ENCODE assay signal across 9 cellular contexts in the genomic region with DNA sequence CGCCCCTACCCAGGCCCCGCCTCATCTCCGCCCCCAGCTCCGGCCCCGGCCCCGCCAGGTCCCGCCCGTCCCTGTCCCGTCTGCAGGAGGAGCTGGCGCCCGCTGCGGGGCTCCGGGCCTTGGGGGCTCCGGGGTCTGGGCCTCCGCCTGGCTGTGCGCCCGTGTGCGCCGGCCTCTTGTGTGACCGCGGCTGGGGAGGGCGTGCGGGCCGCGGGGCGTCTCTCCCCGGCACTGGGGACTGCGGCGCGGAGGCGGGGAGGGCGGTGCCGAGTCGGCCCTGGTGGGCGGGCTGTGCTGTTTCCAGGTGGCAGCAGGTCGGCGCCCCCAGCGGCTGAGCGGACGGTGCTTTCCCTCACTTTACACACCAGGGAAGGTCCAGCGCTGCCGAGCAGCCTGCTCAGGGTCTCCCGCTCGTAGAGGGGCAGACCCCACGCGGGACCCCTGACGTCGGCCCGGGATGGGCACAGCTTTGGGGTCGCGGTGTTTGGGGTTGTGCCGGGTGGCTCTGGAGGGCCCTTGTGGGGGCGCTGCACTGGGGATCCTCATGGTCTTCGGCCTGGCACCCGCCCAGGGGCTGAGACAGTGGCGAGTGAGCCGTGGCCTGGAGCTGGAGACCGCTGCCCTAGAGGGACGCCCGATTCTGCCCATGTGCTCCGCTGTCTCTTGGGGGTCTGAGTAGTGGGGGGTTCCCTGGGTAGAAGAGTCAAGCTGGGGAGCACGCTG. TPM values are rescaled to one million over a fixed set of nuclear protein-coding genes. Genes with fewer than 3 reads are reported as not detected.
DNase-seq lines count a peak whose midpoint lies in the region; ATAC-seq, FAIRE-seq and TF ChIP-seq lines count a peak whose summit lies in the region.
"Had no signal": no experiment of that assay in that cellular context is flagged by ENCODE, and none has a peak within 500 bp of the region (broad histone marks: within the 10 kb centered on the region; RNA-seq: fewer than 3 reads in every experiment).

No MANE protein-coding gene starts in this region.

- peak; percentile 60 to 76 (median 73) for TF ChIP-seq CTCF in H1 (IDR thresholded peaks at IDR 0.05; ENCODE audit: control extremely low read depth in 1 of 3, insufficient read depth in 1 of 3, low read depth in 1 of 3, low read length in 3 of 3)

- ATAC-seq in GM19438 (IDR thresholded peaks at IDR 0.05; ENCODE audit: low read depth, unreplicated experiment) (peak; percentile 70), HG03558 (IDR thresholded peaks at IDR 0.05; ENCODE audit: extremely low read depth, unreplicated experiment) (peak; percentile 40)

- H3K4me3 ChIP-seq in CD8-positive, alpha-beta memory T cell (ENCODE audit: low read length): peak overlapping the region; percentile 68
- peak overlapping the region; percentile 68 to 95 (median 78) for H3K4me3 ChIP-seq in H1 (ENCODE audit: extremely low read depth in 1 of 4, insufficient read depth in 2 of 4, low read depth in 3 of 4, low read length in 4 of 4)

- H3K4me3 Mint-ChIP-seq in CD8-positive, alpha-beta memory T cell: peak overlapping the region; percentile 78 to 88 (median 84)

- TF ChIP-seq RAD21 in H1 (IDR thresholded peaks at IDR 0.05 in 1 of 2, conservative IDR thresholded peaks at IDR 0.05 in 1 of 2; ENCODE audit: low read depth in 2 of 2, low read length in 2 of 2): peak; percentile 1 to 13; a peak in 1 of 4 replicates

- CTCF ChIA-PET in CD8-positive, alpha-beta memory T cell (lab: Charles Lee): interaction anchor here (0.7 to 4.0 kb wide), 15 partner anchors 10 to 176 kb away, joined by 3 to 30 read pairs (median 3); partner anchors contain the start of genes D2HGDH and DTYMK
- CTCF ChIA-PET in H1 (lab: Charles Lee; ENCODE audit: partially characterized antibody): interaction anchor here (0.6 to 2.6 kb wide), 16 partner anchors 10 to 925 kb away, joined by 3 to 11 read pairs (median 4); partner anchors contain the start of genes D2HGDH and DTYMK

- peaks cover 7% of the 10 kb centered on the region for H3K4me1 ChIP-seq in CD8-positive, alpha-beta memory T cell (ENCODE audit: insufficient read depth, low read length)
- H3K4me1 ChIP-seq in H1 (replicated peaks in 1 of 4; ENCODE audit: control insufficient read depth in 3 of 4, insufficient read depth in 4 of 4, low read length in 3 of 4): peaks cover 0 to 5% (median 3%) of the 10 kb centered on the region in 4 experiments; a peak in 4 of 7 replicates

- H2AK5ac ChIP-seq in H1 (ENCODE audit: low read depth, low read length): no peak overlapping the region

- no peak overlapping the region for H3K4ac ChIP-seq in H1 (replicated peaks; ENCODE audit: insufficient read length, low read depth, low read length)

- no peak overlapping the region for H2BK5ac ChIP-seq in H1 (ENCODE audit: low read depth, low read length)

- DNase-seq in CD8-positive, alpha-beta memory T cell: peak; percentile 85 to 94 (median 91)
- DNase-seq in NCI-H774 (lab: John Stamatoyannopoulos, UW) (peak; percentile 81), H1 (ENCODE audit: low read depth in 1 of 2, low spot score in 2 of 2) (peak; percentile 57 to 90), midbrain (lab: John Stamatoyannopoulos, UW) (peak; percentile 90)
- peak; percentile 96 for DNase-seq in activated CD8-positive, alpha-beta memory T cell treated with anti-CD3 and anti-CD28 coated beads for 24 hours
- peak; percentile 87 to 90 for DNase-seq in stimulated activated CD8-positive, alpha-beta memory T cell treated with anti-CD3 and anti-CD28 coated beads, Interleukin-2, amount 100 ng/mL, for 48 hours (ENCODE audit: low read depth in 2 of 2)

- H3K56ac ChIP-seq in H1 (replicated peaks; ENCODE audit: insufficient read length, low read depth, low read length): no peak overlapping the region

- no peaks in the 10 kb centered on the region for H3K27me3 ChIP-seq in CD8-positive, alpha-beta memory T cell (ENCODE audit: insufficient read depth, low read length, poor library complexity, severe bottlenecking)
- no peaks in the 10 kb centered on the region for H3K27me3 ChIP-seq in H1 (replicated peaks in 1 of 4; ENCODE audit: control insufficient read depth in 3 of 4, extremely low read depth in 1 of 4, insufficient read depth in 3 of 4, low read length in 3 of 4)

- H3K27ac Mint-ChIP-seq in CD8-positive, alpha-beta memory T cell: peak overlapping the region; percentile 65 to 97 (median 86)

- peak overlapping the region; percentile 32 for H3K18ac ChIP-seq in H1 (ENCODE audit: extremely low read depth, low read length)

- no peak overlapping the region for H4K91ac ChIP-seq in H1 (replicated peaks; ENCODE audit: insufficient read length, low read length)

- no peak overlapping the region for H2BK20ac ChIP-seq in H1 (ENCODE audit: low read length)

- no peak overlapping the region for H3K14ac ChIP-seq in H1 (ENCODE audit: insufficient read length)

- POLR2A ChIA-PET in CD8-positive, alpha-beta memory T cell (lab: Charles Lee): interaction anchor here (1.5 to 5.9 kb wide), 9 partner anchors 15 to 601 kb away, joined by 3 to 50 read pairs (median 7); partner anchors contain the start of genes ATG4B, D2HGDH, DTYMK and HDLBP
- POLR2A ChIA-PET in H1 (lab: Charles Lee; ENCODE audit: partially characterized antibody): interaction anchor here (0.6 to 11.2 kb wide), 22 partner anchors 8 to 372 kb away, joined by 3 to 265 read pairs (median 4); partner anchors contain the start of genes D2HGDH, DTYMK and NEU4

- H3K4me1 Mint-ChIP-seq in CD8-positive, alpha-beta memory T cell: peaks cover 14 to 26% (median 20%) of the 10 kb centered on the region in 3 donors

- no peak overlapping the region for H2BK120ac ChIP-seq in H1 (replicated peaks; ENCODE audit: low read depth, low read length)

- H3K36me3 ChIP-seq in CD8-positive, alpha-beta memory T cell (ENCODE audit: insufficient read depth, low read length): peaks cover 13% of the 10 kb centered on the region
- H3K36me3 ChIP-seq in H1 (ENCODE audit: control insufficient read depth in 2 of 4, insufficient read depth in 4 of 4, low read length in 3 of 4): peaks cover 9 to 23% (median 18%) of the 10 kb centered on the region in 4 experiments

- no peak for TF ChIP-seq EP300 in H1 (IDR thresholded peaks at IDR 0.05; ENCODE audit: borderline replicate concordance in 1 of 2, low read depth in 2 of 2, low read length in 2 of 2)

- H3K9me3 ChIP-seq in CD8-positive, alpha-beta memory T cell (ENCODE audit: low read length): no peaks in the 10 kb centered on the region
- no peaks in the 10 kb centered on the region for H3K9me3 ChIP-seq in H1 (ENCODE audit: insufficient read depth in 2 of 2, low read depth in 1 of 2, low read length in 1 of 2)

- peak overlapping the region; percentile 38; the same call in 1 of the 2 replicates for H4K8ac ChIP-seq in H1 (ENCODE audit: extremely low read depth, insufficient read depth, low read length)

- H4K20me1 ChIP-seq in H1 (replicated peaks in 1 of 2; ENCODE audit: control insufficient read depth in 1 of 2, insufficient read depth in 2 of 2, low read length in 2 of 2): peaks cover 4 to 8% of the 10 kb centered on the region in 2 experiments

- H3K36me3 Mint-ChIP-seq in CD8-positive, alpha-beta memory T cell: peaks cover 12 to 29% (median 16%) of the 10 kb centered on the region in 3 donors

- H3K23me2 ChIP-seq in H1 (ENCODE audit: low read depth, low read length): peaks cover 2% of the 10 kb centered on the region; the same call in 1 of the 2 replicates

- peak overlapping the region; percentile 65 for H3K27ac ChIP-seq in CD8-positive, alpha-beta memory T cell (ENCODE audit: low read depth, low read length)
- no peak overlapping the region for H3K27ac ChIP-seq in H1 (ENCODE audit: low read depth, low read length)

- no peaks in the 10 kb centered on the region for H3K27me3 Mint-ChIP-seq in CD8-positive, alpha-beta memory T cell

- no peak overlapping the region for H3K23ac ChIP-seq in H1 (ENCODE audit: insufficient read length)

- no peaks in the 10 kb centered on the region for H3K9me3 Mint-ChIP-seq in CD8-positive, alpha-beta memory T cell

- H3K9ac ChIP-seq in H1 (replicated peaks in 1 of 4; ENCODE audit: extremely low read depth in 1 of 4, low read depth in 3 of 4, low read length in 3 of 4): peak overlapping the region in 2 of 4 experiments; percentile 51 to 57; a peak in 5 of 7 replicates

- peak overlapping the region; percentile 63 to 79 for H3K4me2 ChIP-seq in H1 (ENCODE audit: insufficient read depth in 1 of 2, low read depth in 2 of 2, low read length in 2 of 2)

- H4K5ac ChIP-seq in H1 (ENCODE audit: insufficient read length, low read depth, low read length): no peak overlapping the region

- TF ChIP-seq POLR2A in H1 (IDR thresholded peaks at IDR 0.05; ENCODE audit: control extremely low read depth in 1 of 2, low read depth in 2 of 2, low read length in 2 of 2): no peak; a peak in 1 of 3 replicates

- no peak for FAIRE-seq in H1 (lab: Jason Lieb, UNC)
- FAIRE-seq: islet of Langerhans had no signal

- WGBS in H1 (ENCODE audit: extremely low coverage in 1 of 2, insufficient coverage in 1 of 2, insufficient read length in 1 of 2, insufficient replicate concordance in 2 of 2, low coverage in 1 of 2, low lambda C conversion rate in 2 of 2, missing lambda C conversion rate in 1 of 2), 2 experiments: 5% methylated on average over 35 of the region's 62 CpGs; no CpG with 5 or more reads in 1 of the 2 experiments

- H2BK15ac ChIP-seq in H1 (ENCODE audit: low read length): no peak overlapping the region

- peaks cover 5% of the 10 kb centered on the region; the same call in 1 of the 2 replicates for H3K79me1 ChIP-seq in H1 (ENCODE audit: low read depth, low read length)

- H2AFZ ChIP-seq in H1 (ENCODE audit: low read length): no peak overlapping the region

- no peak overlapping the region for H2BK12ac ChIP-seq in H1 (ENCODE audit: low read depth, low read length)

- peaks cover 5 to 19% of the 10 kb centered on the region in 2 experiments; a peak in 3 of 4 replicates for H3K79me2 ChIP-seq in H1 (ENCODE audit: control insufficient read depth in 1 of 2, insufficient read depth in 2 of 2, low read length in 2 of 2)

RNA-seq across cellular contexts. Expression of gene ING5, which starts 0.7 kb away (rescaled TPM):
- total RNA-seq in CD8-positive, alpha-beta memory T cell: 10 to 100 TPM; 44.4 to 48.4 TPM
- 19.5 TPM for polyA plus RNA-seq in CD8-positive, alpha-beta memory T cell
- total RNA-seq in H1 (2021; fragmentation: NEBNext Ultra II Directional; extraction: Animal tissue kit (Norgen Biotek cat#: 25700)): 47.4 and 49.7 TPM in 2 replicates
- polyA plus RNA-seq in H1 (2011; rRNA removed): 41.5 and 42.5 TPM in 2 replicates
- polyA plus RNA-seq in H1 (2011; cell fraction: cytosol; rRNA removed): 44.1 TPM
- polyA plus RNA-seq in H1 (2011; cell fraction: nucleus; rRNA removed): 91.5 TPM
- 33.8 to 49.1 TPM (median 39.8 TPM) in 4 replicates for polyA plus RNA-seq in H1 (2012, experiment 1 of 2)
- 14.9 TPM for polyA plus RNA-seq in H1 (2012, experiment 2 of 2)
- polyA plus RNA-seq in H1 (2013, experiment 1 of 2): 22.2 TPM
- polyA plus RNA-seq in H1 (2013, experiment 2 of 2): 20.1 TPM
- 52.8 and 60.2 TPM in 2 replicates for polyA minus RNA-seq in H1 (2011; rRNA and poly(A)+ RNA removed)
- 26.1 TPM for polyA minus RNA-seq in H1 (2011; cell fraction: cytosol; rRNA and poly(A)+ RNA removed)
- polyA minus RNA-seq in H1 (2011; cell fraction: nucleus; rRNA and poly(A)+ RNA removed): 42.9 TPM

RNA-seq across cellular contexts. Expression of gene DTYMK, which starts 16.0 kb away (rescaled TPM):
- 100 to 1,000 TPM; 131 to 134 TPM for total RNA-seq in CD8-positive, alpha-beta memory T cell
- polyA plus RNA-seq in CD8-positive, alpha-beta memory T cell: 41.1 TPM
- total RNA-seq in H1 (2021; fragmentation: NEBNext Ultra II Directional; extraction: Animal tissue kit (Norgen Biotek cat#: 25700)): 69.9 and 70.5 TPM in 2 replicates
- 58.3 and 82.3 TPM in 2 replicates for polyA plus RNA-seq in H1 (2011; rRNA removed)
- polyA plus RNA-seq in H1 (2011; cell fraction: cytosol; rRNA removed): 74.7 TPM
- 77.7 TPM for polyA plus RNA-seq in H1 (2011; cell fraction: nucleus; rRNA removed)
- polyA plus RNA-seq in H1 (2012, experiment 1 of 2): 60.0 to 66.8 TPM (median 63.3 TPM) in 4 replicates
- polyA plus RNA-seq in H1 (2012, experiment 2 of 2): 92.7 TPM
- 60.0 TPM for polyA plus RNA-seq in H1 (2013, experiment 1 of 2)
- 59.1 TPM for polyA plus RNA-seq in H1 (2013, experiment 2 of 2)
- polyA minus RNA-seq in H1 (2011; rRNA and poly(A)+ RNA removed): 19.6 and 25.7 TPM in 2 replicates
- polyA minus RNA-seq in H1 (2011; cell fraction: cytosol; rRNA and poly(A)+ RNA removed): 31.5 TPM
- polyA minus RNA-seq in H1 (2011; cell fraction: nucleus; rRNA and poly(A)+ RNA removed): 21.3 TPM

RNA-seq across cellular contexts. Expression of gene D2HGDH, which starts 31.9 kb away (rescaled TPM):
- 10 to 100 TPM; 22.9 to 23.4 TPM for total RNA-seq in CD8-positive, alpha-beta memory T cell
- 5.7 TPM for polyA plus RNA-seq in CD8-positive, alpha-beta memory T cell
- total RNA-seq in H1 (2021; fragmentation: NEBNext Ultra II Directional; extraction: Animal tissue kit (Norgen Biotek cat#: 25700)): 8.1 and 8.3 TPM in 2 replicates
- polyA plus RNA-seq in H1 (2011; rRNA removed): 3.4 and 9.8 TPM in 2 replicates
- polyA plus RNA-seq in H1 (2011; cell fraction: cytosol; rRNA removed): 7.6 TPM
- 34.5 TPM for polyA plus RNA-seq in H1 (2011; cell fraction: nucleus; rRNA removed)
- polyA plus RNA-seq in H1 (2012, experiment 1 of 2): 7.6 to 12.7 TPM (median 8.9 TPM) in 4 replicates
- 3.3 TPM for polyA plus RNA-seq in H1 (2012, experiment 2 of 2)
- polyA plus RNA-seq in H1 (2013, experiment 1 of 2): 4.2 TPM
- polyA plus RNA-seq in H1 (2013, experiment 2 of 2): 3.3 TPM
- polyA minus RNA-seq in H1 (2011; rRNA and poly(A)+ RNA removed): 5.0 and 7.3 TPM in 2 replicates
- polyA minus RNA-seq in H1 (2011; cell fraction: cytosol; rRNA and poly(A)+ RNA removed): 10.3 TPM
- 19.0 TPM for polyA minus RNA-seq in H1 (2011; cell fraction: nucleus; rRNA and poly(A)+ RNA removed)
